In genomic region chr7:19747740-19748339, GRCh38 we compare ENCODE assay signal across 8 cellular contexts. TPM values are rescaled to one million over a fixed set of nuclear protein-coding genes. Genes with fewer than 3 reads are reported as not detected.
DNase-seq lines count a peak whose midpoint lies in the region; ATAC-seq and TF ChIP-seq lines count a peak whose summit lies in the region.

No MANE protein-coding gene starts in this region.

- H3F3A ChIP-seq in DOHH2 (ENCODE audit: control insufficient read depth, insufficient read depth), result no peaks in the 10 kb centered on the region

- H3K27ac ChIP-seq in DOHH2 (ENCODE audit: low read depth, low read length) (no peak overlapping the region), osteoblast (ENCODE audit: low read depth, low read length) (no peak overlapping the region)

- peaks cover 4% of the 10 kb centered on the region; the same call in 1 of the 2 replicates for H3K27me3 ChIP-seq in DOHH2 (ENCODE audit: control insufficient read depth, low read length)
- H3K27me3 ChIP-seq in osteoblast (ENCODE audit: insufficient read depth, low read length), result no peaks in the 10 kb centered on the region

- no peaks in the 10 kb centered on the region for H3K9me3 ChIP-seq in DOHH2 (ENCODE audit: control insufficient read depth, insufficient read depth, low read length)
- no peaks in the 10 kb centered on the region for H3K9me3 ChIP-seq in osteoblast (ENCODE audit: low read depth, low read length)

- H4K20me1 ChIP-seq in DOHH2 (ENCODE audit: control insufficient read depth, insufficient read depth, low read depth, low read length) (no peaks in the 10 kb centered on the region), osteoblast (ENCODE audit: insufficient read depth, low read length) (no peaks in the 10 kb centered on the region)

- no peaks in the 10 kb centered on the region for H3K79me2 ChIP-seq in DOHH2 (ENCODE audit: control insufficient read depth, low read length)
- no peaks in the 10 kb centered on the region for H3K79me2 ChIP-seq in osteoblast (ENCODE audit: insufficient read depth, low read length)

- H3K9me2 ChIP-seq in DOHH2 (replicated peaks; ENCODE audit: control insufficient read depth, low read length), result no peaks in the 10 kb centered on the region

- TF ChIP-seq POLR2A in GM18505 (IDR thresholded peaks at IDR 0.05; ENCODE audit: borderline replicate concordance, extremely low read depth, insufficient read depth, insufficient read length), result no peak

- ATAC-seq in HG02943 (IDR thresholded peaks at IDR 0.05; ENCODE audit: low read depth, unreplicated experiment) (peak; percentile 54), GM21447 (IDR thresholded peaks at IDR 0.05; ENCODE audit: unreplicated experiment) (no peak), GM18505 (IDR thresholded peaks at IDR 0.05; ENCODE audit: unreplicated experiment) (no peak)

- TF ChIP-seq CTCF in DOHH2 (IDR thresholded peaks at IDR 0.05; ENCODE audit: low read depth, low read length, poor library complexity, severe bottlenecking) (peak; percentile 59), osteoblast (IDR thresholded peaks at IDR 0.05; ENCODE audit: extremely low read depth, low read depth, low read length) (peak; percentile 63)

- H3K4me2 ChIP-seq in DOHH2 (ENCODE audit: low read length) (no peak overlapping the region), osteoblast (ENCODE audit: insufficient read depth, low read length) (no peak overlapping the region)

- DNase-seq in NCI-H82 (lab: John Stamatoyannopoulos, UW) (peak; percentile 74), dermis blood vessel endothelial cell (peak; percentile 52), osteoblast (ENCODE audit: insufficient read length, low spot score, missing footprints) (peak; percentile 25), activated T-cell treated with anti-CD3 and anti-CD28 coated beads for 4 hours (no peak)

- H3K36me3 ChIP-seq in DOHH2 (ENCODE audit: control insufficient read depth, low read length), result no peaks in the 10 kb centered on the region
- H3K36me3 ChIP-seq in osteoblast (ENCODE audit: insufficient read depth, low read length), result no peaks in the 10 kb centered on the region

- H3K4me1 ChIP-seq in DOHH2 (ENCODE audit: control insufficient read depth, low read length) (no peaks in the 10 kb centered on the region), osteoblast (ENCODE audit: insufficient read depth, low read length) (no peaks in the 10 kb centered on the region)

- no peak overlapping the region for H2AFZ ChIP-seq in osteoblast (ENCODE audit: low read length)

- H3K4me3 ChIP-seq in DOHH2 (ENCODE audit: low read length), result no peak overlapping the region
- no peak overlapping the region for H3K4me3 ChIP-seq in osteoblast (ENCODE audit: insufficient read depth, low read length)

RNA-seq across cellular contexts. Expression of gene TMEM196, which starts 25.6 kb away (rescaled TPM):
- not detected in 2 replicates for total RNA-seq in dermis blood vessel endothelial cell
- total RNA-seq in osteoblast, result not detected in 2 replicates

RNA-seq across cellular contexts. Expression of gene POLR1F, which starts 39.0 kb away (rescaled TPM):
- total RNA-seq in dermis blood vessel endothelial cell (21.1 and 28.2 TPM in 2 replicates), osteoblast (14.7 and 18.8 TPM in 2 replicates)
